In the genomic region with DNA sequence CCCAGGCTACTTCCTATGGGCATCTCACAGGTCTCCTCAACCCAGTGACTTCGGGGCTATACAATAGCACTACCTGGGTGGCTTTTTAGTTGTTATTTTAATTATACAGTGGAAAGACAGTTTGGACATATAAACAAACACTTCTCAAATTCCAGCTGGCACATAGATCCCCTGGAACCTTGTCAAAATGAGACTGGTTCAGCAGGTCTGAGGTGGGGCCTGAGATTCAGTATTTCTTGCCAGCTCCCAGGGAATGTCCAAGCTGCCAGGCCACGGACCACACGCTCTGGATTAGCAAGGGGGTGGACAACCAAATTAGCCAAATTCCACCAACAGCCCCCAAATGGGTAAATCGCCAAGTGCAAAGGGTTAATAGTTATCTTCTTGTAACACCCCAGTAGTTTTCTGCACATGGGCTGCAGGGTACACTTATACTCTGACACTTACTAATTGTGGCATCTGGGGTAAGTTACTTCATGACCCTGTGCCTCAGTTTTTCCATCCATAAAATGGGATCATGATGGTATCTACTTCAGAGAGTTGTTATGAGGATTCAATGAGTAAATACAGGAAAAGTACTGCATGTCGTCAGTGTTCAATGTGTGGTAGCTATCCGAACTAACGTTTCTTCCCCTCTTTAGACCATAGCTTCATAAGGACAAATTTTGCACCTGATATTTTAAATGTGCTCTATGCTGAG, we compare ENCODE assay signal across 15 cellular contexts.
A peak's percentile ranks its signal among the peaks of the same experiment; 100 is the strongest.
DNase-seq lines count a peak whose midpoint lies in the region; ATAC-seq and TF ChIP-seq lines count a peak whose summit lies in the region.
"Had no signal": no experiment of that assay in that cellular context is flagged by ENCODE, and none has a peak within 500 bp of the region (broad histone marks: within the 10 kb centered on the region; RNA-seq: fewer than 3 reads in every experiment).

No MANE protein-coding gene starts in this region.

- no peaks in the 10 kb centered on the region for H3K27me3 ChIP-seq in HCT116 (ENCODE audit: insufficient read depth, low read length)
- H3K27me3 ChIP-seq: BLaER1 had no signal

- TF ChIP-seq POLR2A in HCT116 (IDR thresholded peaks at IDR 0.05; ENCODE audit: borderline replicate concordance, extremely low read depth, insufficient read depth, insufficient read length), result no peak

- TF ChIP-seq RAD21 in HCT116 (IDR thresholded peaks at IDR 0.05; ENCODE audit: low read depth), result no peak

- peak overlapping the region; percentile 45 for H3K27ac ChIP-seq in HCT116 (ENCODE audit: low read depth, low read length)
- H3K27ac ChIP-seq: BLaER1 had no signal

- no peaks in the 10 kb centered on the region for H3K36me3 Mint-ChIP-seq in WTC11

- H3K4me1 Mint-ChIP-seq in WTC11, result peaks cover 14% of the 10 kb centered on the region

- no peak overlapping the region for H3K4me3 ChIP-seq in HCT116 (replicated peaks in 1 of 2; ENCODE audit: low read depth in 1 of 2, low read length in 2 of 2)
- H3K4me3 ChIP-seq: BLaER1, HAP-1 had no signal

- ATAC-seq in HCT116 (no peak), left colon (peak; percentile 44), GM21576 (IDR thresholded peaks at IDR 0.05; ENCODE audit: unreplicated experiment) (no peak), WTC11 (no peak)

- H3K27me3 Mint-ChIP-seq in WTC11 (ENCODE audit: low read depth), result no peaks in the 10 kb centered on the region; the same call in 1 of the 2 replicates

- RAD21 ChIA-PET in HCT116 (lab: Charles Lee; ENCODE audit: low non-redundant PET in 1 of 2, low total read pairs in 2 of 2, uncharacterized antibody in 2 of 2, unreplicated experiment in 2 of 2), result no interaction called here

- DNase-seq in DMS153 (lab: John Stamatoyannopoulos, UW) (peak; percentile 51), DMS153 treated with DMSO at 0.1 percent for 48 hours (lab: John Stamatoyannopoulos, UW; ENCODE audit: unreplicated experiment) (no peak), HCT116 (ENCODE audit: low read depth, low spot score) (no peak), NCI-H69 (lab: John Stamatoyannopoulos, UW) (peak; percentile 14), left colon (no peak), WTC11 (ENCODE audit: low spot score) (no peak), SKM-1 (lab: John Stamatoyannopoulos, UW; ENCODE audit: unreplicated experiment) (no peak)
- DNase-seq: 8988T, NCI-H1092, NCI-H1694 treated with DMSO at 0.1 percent for 48 hours, NCI-H226, SHP77 treated with DMSO at 0.1 percent for 48 hours had no signal

- no peak overlapping the region for H2AFZ ChIP-seq in HCT116 (ENCODE audit: low read depth, low read length, poor library complexity, severe bottlenecking)

- no peaks in the 10 kb centered on the region for H3K9me3 ChIP-seq in HCT116 (ENCODE audit: control insufficient read depth in 1 of 2, insufficient read depth in 1 of 2, low read depth in 1 of 2, low read length in 2 of 2)
- H3K9me3 ChIP-seq: BLaER1, HAP-1 had no signal

- H3K36me3 ChIP-seq in HCT116 (ENCODE audit: control insufficient read depth in 1 of 2, insufficient read depth in 2 of 2, low read length in 2 of 2), result no peaks in the 10 kb centered on the region
- H3K36me3 ChIP-seq: BLaER1, HAP-1 had no signal

- intact Hi-C loops in HCT116 (cut with micrococcal nuclease), result loop anchor here (5.0 kb wide), 3 partner anchors 159 to 791 kb away; a partner anchor contains a TSS
- intact Hi-C loops in left colon (cut with DNase I, micrococcal nuclease), result no loop called here

- CTCF ChIA-PET in HCT116 (lab: Charles Lee), result no interaction called here
- CTCF ChIA-PET in WTC11 (lab: Charles Lee), result no interaction called here

- no TSS peak for BruUV-seq in HCT116 (replicated peaks; lab: Mats Ljungman, UMichigan)

- POLR2A ChIA-PET in HCT116 (lab: Charles Lee) (no interaction called here), WTC11 (lab: Charles Lee) (no interaction called here)

- no peaks in the 10 kb centered on the region for H3K79me2 ChIP-seq in HCT116 (ENCODE audit: insufficient read depth, low read length)

- H3K27ac Mint-ChIP-seq in WTC11, result no peak overlapping the region

- no peak overlapping the region for H3K4me3 Mint-ChIP-seq in WTC11

- H3K4me1 ChIP-seq in HCT116 (ENCODE audit: control insufficient read depth in 1 of 2, insufficient read depth in 2 of 2, low read length in 2 of 2), result peaks cover 18 to 34% of the 10 kb centered on the region in 2 experiments; a peak in 3 of 4 replicates
- H3K4me1 ChIP-seq: BLaER1, HAP-1 had no signal

- peaks cover 17% of the 10 kb centered on the region for H3K9me3 Mint-ChIP-seq in WTC11

- no peaks in the 10 kb centered on the region for H3K9me2 ChIP-seq in HCT116 (ENCODE audit: insufficient read depth)

- TF ChIP-seq CTCF in HCT116 (IDR thresholded peaks at IDR 0.05 in 2 of 3, conservative IDR thresholded peaks at IDR 0.05 in 1 of 3; ENCODE audit: borderline replicate concordance in 1 of 3, insufficient read depth in 1 of 3, low read depth in 2 of 3, low read length in 2 of 3) (no peak), WTC11 (IDR thresholded peaks at IDR 0.05) (no peak)

- no peaks in the 10 kb centered on the region for H4K20me1 ChIP-seq in HCT116 (ENCODE audit: insufficient read depth)
- H4K20me1 ChIP-seq: BLaER1 had no signal

- H3K9ac ChIP-seq in HCT116 (ENCODE audit: low read length), result no peak overlapping the region
- H3K9ac ChIP-seq: BLaER1 had no signal

- H3K4me2 ChIP-seq in HCT116 (ENCODE audit: low read length), result 0 out of 2 replicates have a peak overlapping the region, but pooled peaks have one; percentile 9
- H3K4me2 ChIP-seq: BLaER1 had no signal

TF ChIP-seq in HCT116, 20 proteins besides CTCF, POLR2A, EP300 and RAD21:
- TF ChIP-seq JUND (IDR thresholded peaks at IDR 0.05) (no peak), SIN3A (IDR thresholded peaks at IDR 0.05; ENCODE audit: low read depth) (no peak), ZFX (IDR thresholded peaks at IDR 0.05) (no peak), EZH2 (IDR thresholded peaks at IDR 0.05) (no peak)

TF ChIP-seq in WTC11, 78 proteins besides CTCF, POLR2A, EP300 and RAD21 (continues in another document):
- TF ChIP-seq, protein P1, sequence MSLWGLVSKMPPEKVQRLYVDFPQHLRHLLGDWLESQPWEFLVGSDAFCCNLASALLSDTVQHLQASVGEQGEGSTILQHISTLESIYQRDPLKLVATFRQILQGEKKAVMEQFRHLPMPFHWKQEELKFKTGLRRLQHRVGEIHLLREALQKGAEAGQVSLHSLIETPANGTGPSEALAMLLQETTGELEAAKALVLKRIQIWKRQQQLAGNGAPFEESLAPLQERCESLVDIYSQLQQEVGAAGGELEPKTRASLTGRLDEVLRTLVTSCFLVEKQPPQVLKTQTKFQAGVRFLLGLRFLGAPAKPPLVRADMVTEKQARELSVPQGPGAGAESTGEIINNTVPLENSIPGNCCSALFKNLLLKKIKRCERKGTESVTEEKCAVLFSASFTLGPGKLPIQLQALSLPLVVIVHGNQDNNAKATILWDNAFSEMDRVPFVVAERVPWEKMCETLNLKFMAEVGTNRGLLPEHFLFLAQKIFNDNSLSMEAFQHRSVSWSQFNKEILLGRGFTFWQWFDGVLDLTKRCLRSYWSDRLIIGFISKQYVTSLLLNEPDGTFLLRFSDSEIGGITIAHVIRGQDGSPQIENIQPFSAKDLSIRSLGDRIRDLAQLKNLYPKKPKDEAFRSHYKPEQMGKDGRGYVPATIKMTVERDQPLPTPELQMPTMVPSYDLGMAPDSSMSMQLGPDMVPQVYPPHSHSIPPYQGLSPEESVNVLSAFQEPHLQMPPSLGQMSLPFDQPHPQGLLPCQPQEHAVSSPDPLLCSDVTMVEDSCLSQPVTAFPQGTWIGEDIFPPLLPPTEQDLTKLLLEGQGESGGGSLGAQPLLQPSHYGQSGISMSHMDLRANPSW (CRISPR knock-in tag; conservative IDR thresholded peaks at IDR 0.05; ENCODE audit: low read depth), result no peak
- TF ChIP-seq TP53 (CRISPR knock-in tag; IDR thresholded peaks at IDR 0.05), result no peak
- TF ChIP-seq, protein P2, sequence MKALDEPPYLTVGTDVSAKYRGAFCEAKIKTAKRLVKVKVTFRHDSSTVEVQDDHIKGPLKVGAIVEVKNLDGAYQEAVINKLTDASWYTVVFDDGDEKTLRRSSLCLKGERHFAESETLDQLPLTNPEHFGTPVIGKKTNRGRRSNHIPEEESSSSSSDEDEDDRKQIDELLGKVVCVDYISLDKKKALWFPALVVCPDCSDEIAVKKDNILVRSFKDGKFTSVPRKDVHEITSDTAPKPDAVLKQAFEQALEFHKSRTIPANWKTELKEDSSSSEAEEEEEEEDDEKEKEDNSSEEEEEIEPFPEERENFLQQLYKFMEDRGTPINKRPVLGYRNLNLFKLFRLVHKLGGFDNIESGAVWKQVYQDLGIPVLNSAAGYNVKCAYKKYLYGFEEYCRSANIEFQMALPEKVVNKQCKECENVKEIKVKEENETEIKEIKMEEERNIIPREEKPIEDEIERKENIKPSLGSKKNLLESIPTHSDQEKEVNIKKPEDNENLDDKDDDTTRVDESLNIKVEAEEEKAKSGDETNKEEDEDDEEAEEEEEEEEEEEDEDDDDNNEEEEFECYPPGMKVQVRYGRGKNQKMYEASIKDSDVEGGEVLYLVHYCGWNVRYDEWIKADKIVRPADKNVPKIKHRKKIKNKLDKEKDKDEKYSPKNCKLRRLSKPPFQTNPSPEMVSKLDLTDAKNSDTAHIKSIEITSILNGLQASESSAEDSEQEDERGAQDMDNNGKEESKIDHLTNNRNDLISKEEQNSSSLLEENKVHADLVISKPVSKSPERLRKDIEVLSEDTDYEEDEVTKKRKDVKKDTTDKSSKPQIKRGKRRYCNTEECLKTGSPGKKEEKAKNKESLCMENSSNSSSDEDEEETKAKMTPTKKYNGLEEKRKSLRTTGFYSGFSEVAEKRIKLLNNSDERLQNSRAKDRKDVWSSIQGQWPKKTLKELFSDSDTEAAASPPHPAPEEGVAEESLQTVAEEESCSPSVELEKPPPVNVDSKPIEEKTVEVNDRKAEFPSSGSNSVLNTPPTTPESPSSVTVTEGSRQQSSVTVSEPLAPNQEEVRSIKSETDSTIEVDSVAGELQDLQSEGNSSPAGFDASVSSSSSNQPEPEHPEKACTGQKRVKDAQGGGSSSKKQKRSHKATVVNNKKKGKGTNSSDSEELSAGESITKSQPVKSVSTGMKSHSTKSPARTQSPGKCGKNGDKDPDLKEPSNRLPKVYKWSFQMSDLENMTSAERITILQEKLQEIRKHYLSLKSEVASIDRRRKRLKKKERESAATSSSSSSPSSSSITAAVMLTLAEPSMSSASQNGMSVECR (CRISPR knock-in tag; IDR thresholded peaks at IDR 0.05; ENCODE audit: borderline replicate concordance), result no peak
- TF ChIP-seq, protein P3, sequence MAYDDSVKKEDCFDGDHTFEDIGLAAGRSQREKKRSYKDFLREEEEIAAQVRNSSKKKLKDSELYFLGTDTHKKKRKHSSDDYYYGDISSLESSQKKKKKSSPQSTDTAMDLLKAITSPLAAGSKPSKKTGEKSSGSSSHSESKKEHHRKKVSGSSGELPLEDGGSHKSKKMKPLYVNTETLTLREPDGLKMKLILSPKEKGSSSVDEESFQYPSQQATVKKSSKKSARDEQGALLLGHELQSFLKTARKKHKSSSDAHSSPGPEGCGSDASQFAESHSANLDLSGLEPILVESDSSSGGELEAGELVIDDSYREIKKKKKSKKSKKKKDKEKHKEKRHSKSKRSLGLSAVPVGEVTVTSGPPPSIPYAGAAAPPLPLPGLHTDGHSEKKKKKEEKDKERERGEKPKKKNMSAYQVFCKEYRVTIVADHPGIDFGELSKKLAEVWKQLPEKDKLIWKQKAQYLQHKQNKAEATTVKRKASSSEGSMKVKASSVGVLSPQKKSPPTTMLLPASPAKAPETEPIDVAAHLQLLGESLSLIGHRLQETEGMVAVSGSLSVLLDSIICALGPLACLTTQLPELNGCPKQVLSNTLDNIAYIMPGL (CRISPR knock-in tag; IDR thresholded peaks at IDR 0.05), result no peak

Comparison
In these comparisons a context has a peak if more than half of its experiments do, and no peak if none do; other contexts are left out.
1. DNase-seq: peak in DMS153 (single experiment) and NCI-H69 (single experiment); none in DMS153 treated with DMSO at 0.1 percent for 48 hours (single experiment), HCT116 (single experiment), left colon (0 of 2), WTC11 (single experiment) and SKM-1 (single experiment).